In genomic region chr15:69414702-69415161, GRCh38 we compare ENCODE assay signal across 7 cellular contexts. TPM values are rescaled to one million over a fixed set of nuclear protein-coding genes. Genes with fewer than 3 reads are reported as not detected.
DNase-seq lines count a peak whose midpoint lies in the region; ATAC-seq and TF ChIP-seq lines count a peak whose summit lies in the region.

No MANE protein-coding gene starts in this region.

- peak; percentile 22 for DNase-seq in G401 (ENCODE audit: low spot score)
- peak; percentile 60 for DNase-seq in GM20000 (ENCODE audit: low spot score)
- DNase-seq in T-helper 17 cell, result no peak
- DNase-seq in epidermal melanocyte (ENCODE audit: insufficient read length, low spot score), result peak; percentile 66
- DNase-seq in GM19238 (ENCODE audit: insufficient read length, low spot score), result no peak

- peak overlapping the region; percentile 52 to 88 for H3K4me3 ChIP-seq in muscle layer of colon (ENCODE audit: low read depth in 1 of 2, low read length in 2 of 2)

- H3K36me3 ChIP-seq in muscle layer of colon (ENCODE audit: insufficient read depth, low read length), result no peaks in the 10 kb centered on the region

- H3K27me3 ChIP-seq in muscle layer of colon (ENCODE audit: control insufficient read depth in 1 of 2, insufficient read depth in 2 of 2, low read length in 2 of 2), result no peaks in the 10 kb centered on the region

- in situ Hi-C loops in G401 (cut with HindIII; ENCODE audit: low sequenced_read_pairs), result no loop called here

- no peak for TF ChIP-seq CTCF in GM20000 (IDR thresholded peaks at IDR 0.05; ENCODE audit: extremely low read depth, missing control alignments)

- H3K9ac ChIP-seq in muscle layer of colon (ENCODE audit: low read length), result no peak overlapping the region

- peak overlapping the region; percentile 75 for H3K4me3 Mint-ChIP-seq in T-helper 17 cell

- no peak overlapping the region for H3K27ac ChIP-seq in muscle layer of colon (ENCODE audit: low read depth, low read length)

- H3K4me1 ChIP-seq in muscle layer of colon (ENCODE audit: insufficient read depth, low read length), result peaks cover 5% of the 10 kb centered on the region

- H3K27ac Mint-ChIP-seq in T-helper 17 cell, result no peak overlapping the region

- ATAC-seq in HG03571 (IDR thresholded peaks at IDR 0.05; ENCODE audit: unreplicated experiment) (peak; percentile 23), T-helper 17 cell (no peak)

- peaks cover 6% of the 10 kb centered on the region for H3K27me3 Mint-ChIP-seq in T-helper 17 cell

- H3K36me3 Mint-ChIP-seq in T-helper 17 cell (ENCODE audit: low read depth), result peaks cover 2% of the 10 kb centered on the region

- H3K4me1 Mint-ChIP-seq in T-helper 17 cell, result peaks cover 17% of the 10 kb centered on the region

- H3K9me3 ChIP-seq in T-helper 17 cell (ENCODE audit: control insufficient read depth, low read length, poor library complexity, severe bottlenecking) (no peaks in the 10 kb centered on the region), muscle layer of colon (ENCODE audit: low read length) (no peaks in the 10 kb centered on the region)

RNA-seq across cellular contexts. Expression of gene KIF23, which starts 0.6 kb away (rescaled TPM):
- 24.3 and 46.1 TPM in 2 replicates for total RNA-seq in G401 (2014; rRNA removed; shearing (Covaris generic))
- total RNA-seq in T-helper 17 cell, result 1 to 10 TPM; 1.6 to 4.3 TPM

RNA-seq across cellular contexts. Expression of gene RPLP1, which starts 37.9 kb away (rescaled TPM):
- total RNA-seq in G401 (2014; rRNA removed; shearing (Covaris generic)), result 49.4 and 51.5 TPM in 2 replicates
- total RNA-seq in T-helper 17 cell, result 1,000 to 10,000 TPM; 2,488 to 2,685 TPM

Comparison
In these comparisons a context has a peak if more than half of its experiments do, and no peak if none do; other contexts are left out.
1. DNase-seq: peak in G401 (single experiment), GM20000 (single experiment) and epidermal melanocyte (single experiment); none in T-helper 17 cell (0 of 3) and GM19238 (single experiment).
2. RNA of gene RPLP1, which starts 37.9 kb away (total RNA-seq): 2,488 to 2,685 TPM in T-helper 17 cell; 49.4 to 51.5 TPM in G401; every median in the first group is over 10 times any median in the second.